In the genomic region with DNA sequence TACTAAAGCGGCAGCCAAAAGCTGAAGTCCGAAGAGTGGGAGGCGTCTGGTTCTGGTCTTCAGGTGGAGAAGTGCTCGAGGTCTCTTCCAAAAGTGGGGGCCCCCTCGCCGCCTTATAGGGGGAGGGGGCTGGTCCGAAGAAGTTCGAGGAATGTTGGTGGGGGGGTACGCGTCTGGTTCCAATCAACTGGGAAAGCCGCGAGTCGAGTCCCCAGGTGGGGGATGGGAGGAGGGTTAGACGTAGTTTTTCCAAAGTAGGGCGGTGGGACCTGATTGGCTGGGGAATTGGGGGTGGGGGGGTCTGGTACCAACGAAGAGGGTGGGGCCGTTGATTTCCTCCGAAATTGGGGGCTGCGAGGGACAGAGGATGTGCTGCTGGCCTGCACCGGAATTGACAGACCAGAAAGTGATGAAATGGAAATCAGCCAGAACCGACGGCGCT, we compare ENCODE assay signal across 9 cellular contexts. TPM values are rescaled to one million over a fixed set of nuclear protein-coding genes. Genes with fewer than 3 reads are reported as not detected.
DNase-seq lines count a peak whose midpoint lies in the region; ATAC-seq, FAIRE-seq and TF ChIP-seq lines count a peak whose summit lies in the region.
"Had no signal": no experiment of that assay in that cellular context is flagged by ENCODE, and none has a peak within 500 bp of the region (broad histone marks: within the 10 kb centered on the region; RNA-seq: fewer than 3 reads in every experiment).

No MANE protein-coding gene starts in this region.

- 29% methylated on average over 16 of the region's 23 CpGs for WGBS in A549 (ENCODE audit: missing lambda C conversion rate)
- WGBS in GM23248 (ENCODE audit: low coverage in 1 of 2, low lambda C conversion rate in 2 of 2, missing lambda C conversion rate in 2 of 2), 2 experiments, result 0 to 3% methylated on average over 10 to 23 of the region's 23 CpGs
- 2 to 4% methylated on average over 16 to 23 of the region's 23 CpGs for WGBS in body of pancreas, 2 donors
- under 1% methylated on average over 23 of the region's 23 CpGs for WGBS in mesenchymal stem cell
- WGBS in aorta, 2 donors, result 1% methylated on average over 22 to 23 of the region's 23 CpGs

- H3K18ac ChIP-seq in mesenchymal stem cell (ENCODE audit: low read depth in 1 of 2, low read length in 2 of 2), result peak overlapping the region; percentile 74 to 96

- H3K4ac ChIP-seq in mesenchymal stem cell (ENCODE audit: low read depth in 1 of 2, low read length in 2 of 2), result peak overlapping the region in 1 of 2 experiments; percentile 80

- H2BK120ac ChIP-seq in mesenchymal stem cell (ENCODE audit: low read depth, low read length), result peak overlapping the region; percentile 87

- H4K8ac ChIP-seq in mesenchymal stem cell (ENCODE audit: low read length), result peak overlapping the region; percentile 96

- no peaks in the 10 kb centered on the region for H3K79me1 ChIP-seq in mesenchymal stem cell (replicated peaks; ENCODE audit: low read length, poor library complexity, severe bottlenecking)

- peak overlapping the region; percentile 62 for H2BK5ac ChIP-seq in mesenchymal stem cell (ENCODE audit: low read depth, low read length, poor library complexity, severe bottlenecking)

- H3K4me3 ChIP-seq in A549, result peak overlapping the region; percentile 80
- H3K4me3 ChIP-seq in GM23248, result peak overlapping the region; percentile 72
- H3K4me3 ChIP-seq in body of pancreas, result peak overlapping the region; percentile 67 to 76
- peak overlapping the region; percentile 80 to 93 for H3K4me3 ChIP-seq in mesenchymal stem cell (ENCODE audit: insufficient read depth in 1 of 2, low read depth in 1 of 2, low read length in 2 of 2)
- peak overlapping the region; percentile 7 to 78 for H3K4me3 ChIP-seq in aorta (ENCODE audit: low read length in 2 of 2)

- no peak for FAIRE-seq in A549 (lab: Jason Lieb, UNC)

- H3K27ac ChIP-seq in A549, result peak overlapping the region; percentile 79 to 91
- no peak overlapping the region for H3K27ac ChIP-seq in GM23248
- peak overlapping the region; percentile 15 to 66 (median 36) for H3K27ac ChIP-seq in body of pancreas
- H3K27ac ChIP-seq in mesenchymal stem cell (ENCODE audit: low read length, poor library complexity, severe bottlenecking), result no peak overlapping the region
- H3K27ac ChIP-seq in aorta (ENCODE audit: low read depth in 1 of 2, low read length in 2 of 2), result no peak overlapping the region

- TF ChIP-seq RAD21 in A549 (conservative IDR thresholded peaks at IDR 0.05 in 1 of 2, IDR thresholded peaks at IDR 0.05 in 1 of 2), result no peak

- H2AFZ ChIP-seq in GM23248 (peak overlapping the region; percentile 84), mesenchymal stem cell (ENCODE audit: low read depth, low read length) (peak overlapping the region; percentile 51)

- no peak overlapping the region for H3K23ac ChIP-seq in mesenchymal stem cell (ENCODE audit: low read length in 2 of 2)

- TF ChIP-seq EP300 in A549 (IDR thresholded peaks at IDR 0.05), result no peak

- TF ChIP-seq CTCF in A549 (IDR thresholded peaks at IDR 0.05) (no peak), body of pancreas (IDR thresholded peaks at IDR 0.05) (no peak)

- intact Hi-C loops in body of pancreas (cut with DNase I), result no loop called here
- intact Hi-C loops in aorta (cut with DNase I), result no loop called here

- H3K27me3 ChIP-seq in GM23248 (replicated peaks; ENCODE audit: insufficient read depth) (peaks cover 37% of the 10 kb centered on the region), body of pancreas (no peaks in the 10 kb centered on the region), mesenchymal stem cell (ENCODE audit: control insufficient read depth in 1 of 2, insufficient read depth in 1 of 2, low read length in 2 of 2) (peaks cover 22 to 41% of the 10 kb centered on the region in 2 experiments), aorta (ENCODE audit: control insufficient read depth in 1 of 2, insufficient read depth in 2 of 2, low read length in 1 of 2) (no peaks in the 10 kb centered on the region)

- H3K14ac ChIP-seq in mesenchymal stem cell (ENCODE audit: low read length in 2 of 2), result peak overlapping the region; percentile 61 to 82

- peak overlapping the region; percentile 87 for H2BK15ac ChIP-seq in mesenchymal stem cell (ENCODE audit: low read depth, poor library complexity, severe bottlenecking)

- H3F3A ChIP-seq in GM23248 (ENCODE audit: insufficient read depth), result 0 out of 2 replicates have a peak, but pooled peaks cover 9% of the 10 kb centered on the region

- DNase-seq in A549 (ENCODE audit: low read depth in 1 of 2, low spot score in 1 of 2) (no peak), GM23248 (no peak), body of pancreas (no peak), mesenchymal stem cell (peak; percentile 36), aorta (peak in 1 of 2 donors; percentile 70), NCI-H345 (lab: John Stamatoyannopoulos, UW) (no peak)

- H3K4me2 ChIP-seq in A549 (peak overlapping the region; percentile 91), GM23248 (ENCODE audit: unreplicated experiment) (peak overlapping the region; percentile 77), mesenchymal stem cell (ENCODE audit: low read length, poor library complexity, severe bottlenecking) (peak overlapping the region; percentile 69)

- H4K91ac ChIP-seq in mesenchymal stem cell (ENCODE audit: low read length), result peak overlapping the region; percentile 86

- CTCF ChIA-PET in A549 (lab: Yijun Ruan, JAX), result interaction anchor here (0.9 to 1.4 kb wide), 7 partner anchors 10 to 120 kb away, joined by 3 to 5 read pairs (median 3); no protein-coding TSS in a partner anchor

- no peaks in the 10 kb centered on the region for H4K20me1 ChIP-seq in GM23248 (ENCODE audit: insufficient read depth)

- H3K36me3 ChIP-seq in GM23248 (ENCODE audit: low read depth) (no peaks in the 10 kb centered on the region), body of pancreas (replicated peaks in 1 of 2; ENCODE audit: insufficient read depth in 1 of 2, low read depth in 2 of 2) (no peaks in the 10 kb centered on the region), mesenchymal stem cell (ENCODE audit: control insufficient read depth in 1 of 2, insufficient read depth in 2 of 2, low read depth in 1 of 2, low read length in 2 of 2) (peaks cover 0 to under 1% of the 10 kb centered on the region in 2 experiments), aorta (ENCODE audit: control insufficient read depth in 1 of 2, insufficient read depth in 2 of 2, low read length in 1 of 2) (no peaks in the 10 kb centered on the region)

- H3K9ac ChIP-seq in GM23248 (peak overlapping the region; percentile 60), mesenchymal stem cell (ENCODE audit: low read length) (peak overlapping the region; percentile 78)

- POLR2A ChIA-PET in A549 (lab: Yijun Ruan, JAX), result interaction anchor here (1.0 kb wide), 1 partner anchor 122 kb away, joined by 4 read pairs; no protein-coding TSS in a partner anchor

- H3K9me2 ChIP-seq in GM23248 (ENCODE audit: insufficient read depth), result no peaks in the 10 kb centered on the region

- H2AK5ac ChIP-seq in mesenchymal stem cell (ENCODE audit: low read length, severe bottlenecking), result no peak overlapping the region

- H3K9me3 ChIP-seq in A549 (no peaks in the 10 kb centered on the region), GM23248 (ENCODE audit: low read depth) (no peaks in the 10 kb centered on the region), body of pancreas (no peaks in the 10 kb centered on the region), mesenchymal stem cell (ENCODE audit: control insufficient read depth, low read length) (no peaks in the 10 kb centered on the region), aorta (ENCODE audit: control insufficient read depth, low read length) (no peaks in the 10 kb centered on the region)

- H2BK12ac ChIP-seq in mesenchymal stem cell (ENCODE audit: low read length in 2 of 2), result peak overlapping the region in 1 of 2 experiments; percentile 85

- no peaks in the 10 kb centered on the region for H3K79me2 ChIP-seq in GM23248 (ENCODE audit: insufficient read depth)

- ATAC-seq in A549 (no peak), body of pancreas (no peak), aorta (ENCODE audit: low FRiP score) (no peak), GM18870 (IDR thresholded peaks at IDR 0.05; ENCODE audit: unreplicated experiment) (no peak), GM19328 (IDR thresholded peaks at IDR 0.05; ENCODE audit: unreplicated experiment) (no peak)

- peaks cover 21% of the 10 kb centered on the region for H3K4me1 ChIP-seq in A549
- no peaks in the 10 kb centered on the region for H3K4me1 ChIP-seq in GM23248 (ENCODE audit: insufficient read depth)
- peaks cover 40% of the 10 kb centered on the region for H3K4me1 ChIP-seq in body of pancreas
- peaks cover 50% of the 10 kb centered on the region for H3K4me1 ChIP-seq in mesenchymal stem cell (ENCODE audit: control insufficient read depth, insufficient read depth, low read depth, low read length)
- no peaks in the 10 kb centered on the region for H3K4me1 ChIP-seq in aorta (ENCODE audit: control insufficient read depth in 1 of 2, insufficient read depth in 2 of 2, low read length in 2 of 2)

- in situ Hi-C loops in GM23248 (cut with MboI), result no loop called here

- TF ChIP-seq POLR2A in A549 (IDR thresholded peaks at IDR 0.05; ENCODE audit: low read length), result no peak
- no peak for TF ChIP-seq POLR2A in body of pancreas (IDR thresholded peaks at IDR 0.05)

TF ChIP-seq in A549, 52 proteins besides CTCF, POLR2A, EP300 and RAD21 (continues in another document):
- no peak for TF ChIP-seq HOXA7 (CRISPR knock-in tag; IDR thresholded peaks at IDR 0.05)
- no peak for TF ChIP-seq ZC3H11A (IDR thresholded peaks at IDR 0.05)
- TF ChIP-seq FOSB (CRISPR knock-in tag; IDR thresholded peaks at IDR 0.05), result no peak
- no peak for TF ChIP-seq RARB (CRISPR knock-in tag; IDR thresholded peaks at IDR 0.05)

RNA-seq across cellular contexts. Expression of gene ITM2C, which starts 0.6 kb away (rescaled TPM):
- 88.1 and 123 TPM in 2 replicates for polyA plus RNA-seq in A549 (2011; rRNA removed)
- polyA plus RNA-seq in A549 (2012; cell fraction: cytosol; rRNA removed), result 86.8 and 109 TPM in 2 replicates
- 138 and 145 TPM in 2 replicates for polyA plus RNA-seq in A549 (2012; cell fraction: nucleus; rRNA removed)
- 63.3 to 105 TPM (median 84.0 TPM) in 3 replicates for polyA plus RNA-seq in A549 (2017; fragmentation: RNase III; extraction: RNeasy Plus Mini Kit Qiagen cat#74134 plus additional on column Dnase treatment)
- 120 and 150 TPM in 2 replicates for polyA minus RNA-seq in A549 (2011; rRNA and poly(A)+ RNA removed)
- 35.0 and 38.9 TPM in 2 replicates for total RNA-seq in GM23248 (2014; rRNA removed; shearing (Covaris generic))
- polyA plus RNA-seq in GM23248 (2016; fragmentation: Nextera tagmentation; extraction: Ambion mirVana), result 47.3 and 51.2 TPM in 2 replicates
- 10 to 100 TPM; 32.9 to 43.8 TPM for total RNA-seq in body of pancreas
- 311 TPM for polyA plus RNA-seq in mesenchymal stem cell (2013, experiment 1 of 2)
- 325 TPM for polyA plus RNA-seq in mesenchymal stem cell (2013, experiment 2 of 2)
- total RNA-seq in aorta, result 10 to 100 TPM; 59.6 to 99.5 TPM
- polyA plus RNA-seq in aorta, result 100 to 1,000 TPM in 1 of 2 donors, 10 to 100 TPM in 1; 81.5 to 117 TPM

RNA-seq across cellular contexts. Expression of gene GPR55, which starts 59.7 kb away (rescaled TPM):
- not detected in 2 replicates for polyA plus RNA-seq in A549 (2011; rRNA removed)
- not detected in 2 replicates for polyA plus RNA-seq in A549 (2012; cell fraction: cytosol; rRNA removed)
- polyA plus RNA-seq in A549 (2012; cell fraction: nucleus; rRNA removed), result not detected in 2 replicates
- polyA plus RNA-seq in A549 (2017; fragmentation: RNase III; extraction: RNeasy Plus Mini Kit Qiagen cat#74134 plus additional on column Dnase treatment), result not detected in 3 replicates
- polyA minus RNA-seq in A549 (2011; rRNA and poly(A)+ RNA removed), result not detected in 2 replicates
- total RNA-seq in GM23248 (2014; rRNA removed; shearing (Covaris generic)), result not detected in 2 replicates
- polyA plus RNA-seq in GM23248 (2016; fragmentation: Nextera tagmentation; extraction: Ambion mirVana), result 0.20 TPM in 1 of 2 replicates, not detected in the other
- not detected for total RNA-seq in body of pancreas
- not detected for polyA plus RNA-seq in mesenchymal stem cell (2013, experiment 1 of 2)
- polyA plus RNA-seq in mesenchymal stem cell (2013, experiment 2 of 2), result 0.01 TPM
- total RNA-seq in aorta, result under 1 TPM in 1 of 2 donors, not detected in 1; 0.18 TPM
- not detected for polyA plus RNA-seq in aorta
- total RNA-seq: lung microvascular endothelial cell had no signal

Comparison
In these comparisons a context has a peak if more than half of its experiments do, and no peak if none do; other contexts are left out.
1. H3K27ac ChIP-seq: peak in A549 (2 of 2) and body of pancreas (4 of 4); none in GM23248 (single experiment), mesenchymal stem cell (single experiment) and aorta (0 of 2).
2. Peak in every context shown above with its lines, with median percentiles within 50 percentile points of each other: H3K4me2 ChIP-seq and H3K4me3 ChIP-seq.